Comparison of ENCODE assay signal across 3 cellular contexts in genomic region chr17:19526950-19527349, GRCh38. TPM values are rescaled to one million over a fixed set of nuclear protein-coding genes. Genes with fewer than 3 reads are reported as not detected.
"Had no signal": no experiment of that assay in that cellular context is flagged by ENCODE, and none has a peak within 500 bp of the region (broad histone marks: within the 10 kb centered on the region; RNA-seq: fewer than 3 reads in every experiment).

No MANE protein-coding gene starts in this region.

RNA-seq across cellular contexts. Expression of gene SLC47A1, which starts 6.7 kb away (rescaled TPM):
- total RNA-seq: HT-29, IMR-90, SJSA1 had no signal
- polyA plus RNA-seq: IMR-90 had no signal
